Comparison of ENCODE assay signal across 2 cellular contexts in the genomic region with DNA sequence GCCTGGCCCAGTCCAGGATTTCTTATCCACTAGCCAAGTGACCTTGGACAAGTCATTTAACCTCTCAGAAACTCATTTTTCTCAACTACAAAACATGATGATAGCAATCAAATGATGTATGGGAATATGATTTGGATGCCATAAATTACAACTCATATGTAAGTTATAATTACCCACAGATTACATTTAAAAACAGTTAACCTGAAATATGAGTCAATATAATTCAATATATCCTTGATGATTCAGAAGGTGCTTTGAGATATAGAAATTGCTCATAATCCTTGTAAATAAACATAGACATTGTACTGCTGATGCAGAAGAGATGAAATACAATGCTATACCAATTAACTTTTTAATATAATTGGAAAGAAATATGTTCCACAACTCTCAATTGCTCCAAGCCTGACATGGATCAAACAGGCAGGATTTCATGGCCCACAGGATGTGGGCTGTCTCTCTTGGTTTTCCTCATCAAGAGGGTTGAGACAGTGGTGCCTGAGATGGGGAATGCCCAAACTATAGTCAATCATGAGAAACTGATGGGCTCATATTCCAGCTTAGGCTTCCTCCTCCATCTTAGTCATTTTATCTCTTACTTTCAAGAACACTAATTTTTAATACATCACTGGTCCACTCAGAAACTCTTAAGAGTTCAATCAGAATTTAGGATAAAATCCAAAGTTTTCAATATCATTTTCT.
TF ChIP-seq lines count a peak whose summit lies in the region.

No MANE protein-coding gene starts in this region.

TF ChIP-seq in A549, 52 proteins besides CTCF, POLR2A, EP300 and RAD21 (continued from another document):
- TF ChIP-seq, protein P1, sequence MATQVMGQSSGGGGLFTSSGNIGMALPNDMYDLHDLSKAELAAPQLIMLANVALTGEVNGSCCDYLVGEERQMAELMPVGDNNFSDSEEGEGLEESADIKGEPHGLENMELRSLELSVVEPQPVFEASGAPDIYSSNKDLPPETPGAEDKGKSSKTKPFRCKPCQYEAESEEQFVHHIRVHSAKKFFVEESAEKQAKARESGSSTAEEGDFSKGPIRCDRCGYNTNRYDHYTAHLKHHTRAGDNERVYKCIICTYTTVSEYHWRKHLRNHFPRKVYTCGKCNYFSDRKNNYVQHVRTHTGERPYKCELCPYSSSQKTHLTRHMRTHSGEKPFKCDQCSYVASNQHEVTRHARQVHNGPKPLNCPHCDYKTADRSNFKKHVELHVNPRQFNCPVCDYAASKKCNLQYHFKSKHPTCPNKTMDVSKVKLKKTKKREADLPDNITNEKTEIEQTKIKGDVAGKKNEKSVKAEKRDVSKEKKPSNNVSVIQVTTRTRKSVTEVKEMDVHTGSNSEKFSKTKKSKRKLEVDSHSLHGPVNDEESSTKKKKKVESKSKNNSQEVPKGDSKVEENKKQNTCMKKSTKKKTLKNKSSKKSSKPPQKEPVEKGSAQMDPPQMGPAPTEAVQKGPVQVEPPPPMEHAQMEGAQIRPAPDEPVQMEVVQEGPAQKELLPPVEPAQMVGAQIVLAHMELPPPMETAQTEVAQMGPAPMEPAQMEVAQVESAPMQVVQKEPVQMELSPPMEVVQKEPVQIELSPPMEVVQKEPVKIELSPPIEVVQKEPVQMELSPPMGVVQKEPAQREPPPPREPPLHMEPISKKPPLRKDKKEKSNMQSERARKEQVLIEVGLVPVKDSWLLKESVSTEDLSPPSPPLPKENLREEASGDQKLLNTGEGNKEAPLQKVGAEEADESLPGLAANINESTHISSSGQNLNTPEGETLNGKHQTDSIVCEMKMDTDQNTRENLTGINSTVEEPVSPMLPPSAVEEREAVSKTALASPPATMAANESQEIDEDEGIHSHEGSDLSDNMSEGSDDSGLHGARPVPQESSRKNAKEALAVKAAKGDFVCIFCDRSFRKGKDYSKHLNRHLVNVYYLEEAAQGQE (IDR thresholded peaks at IDR 0.05): peak; percentile 43; the same call in 1 of the 2 replicates

TF ChIP-seq in GM12878, 131 proteins besides CTCF, POLR2A, EP300 and RAD21 (continued from another document):
- no peak for TF ChIP-seq LARP7 (IDR thresholded peaks at IDR 0.05)
- TF ChIP-seq, protein P2, sequence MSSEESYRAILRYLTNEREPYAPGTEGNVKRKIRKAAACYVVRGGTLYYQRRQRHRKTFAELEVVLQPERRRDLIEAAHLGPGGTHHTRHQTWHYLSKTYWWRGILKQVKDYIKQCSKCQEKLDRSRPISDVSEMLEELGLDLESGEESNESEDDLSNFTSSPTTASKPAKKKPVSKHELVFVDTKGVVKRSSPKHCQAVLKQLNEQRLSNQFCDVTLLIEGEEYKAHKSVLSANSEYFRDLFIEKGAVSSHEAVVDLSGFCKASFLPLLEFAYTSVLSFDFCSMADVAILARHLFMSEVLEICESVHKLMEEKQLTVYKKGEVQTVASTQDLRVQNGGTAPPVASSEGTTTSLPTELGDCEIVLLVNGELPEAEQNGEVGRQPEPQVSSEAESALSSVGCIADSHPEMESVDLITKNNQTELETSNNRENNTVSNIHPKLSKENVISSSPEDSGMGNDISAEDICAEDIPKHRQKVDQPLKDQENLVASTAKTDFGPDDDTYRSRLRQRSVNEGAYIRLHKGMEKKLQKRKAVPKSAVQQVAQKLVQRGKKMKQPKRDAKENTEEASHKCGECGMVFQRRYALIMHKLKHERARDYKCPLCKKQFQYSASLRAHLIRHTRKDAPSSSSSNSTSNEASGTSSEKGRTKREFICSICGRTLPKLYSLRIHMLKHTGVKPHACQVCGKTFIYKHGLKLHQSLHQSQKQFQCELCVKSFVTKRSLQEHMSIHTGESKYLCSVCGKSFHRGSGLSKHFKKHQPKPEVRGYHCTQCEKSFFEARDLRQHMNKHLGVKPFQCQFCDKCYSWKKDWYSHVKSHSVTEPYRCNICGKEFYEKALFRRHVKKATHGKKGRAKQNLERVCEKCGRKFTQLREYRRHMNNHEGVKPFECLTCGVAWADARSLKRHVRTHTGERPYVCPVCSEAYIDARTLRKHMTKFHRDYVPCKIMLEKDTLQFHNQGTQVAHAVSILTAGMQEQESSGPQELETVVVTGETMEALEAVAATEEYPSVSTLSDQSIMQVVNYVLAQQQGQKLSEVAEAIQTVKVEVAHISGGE (CRISPR knock-in tag; IDR thresholded peaks at IDR 0.05): no peak
- no peak for TF ChIP-seq ESRRA (IDR thresholded peaks at IDR 0.05; ENCODE audit: low read length)
- TF ChIP-seq, protein P3, sequence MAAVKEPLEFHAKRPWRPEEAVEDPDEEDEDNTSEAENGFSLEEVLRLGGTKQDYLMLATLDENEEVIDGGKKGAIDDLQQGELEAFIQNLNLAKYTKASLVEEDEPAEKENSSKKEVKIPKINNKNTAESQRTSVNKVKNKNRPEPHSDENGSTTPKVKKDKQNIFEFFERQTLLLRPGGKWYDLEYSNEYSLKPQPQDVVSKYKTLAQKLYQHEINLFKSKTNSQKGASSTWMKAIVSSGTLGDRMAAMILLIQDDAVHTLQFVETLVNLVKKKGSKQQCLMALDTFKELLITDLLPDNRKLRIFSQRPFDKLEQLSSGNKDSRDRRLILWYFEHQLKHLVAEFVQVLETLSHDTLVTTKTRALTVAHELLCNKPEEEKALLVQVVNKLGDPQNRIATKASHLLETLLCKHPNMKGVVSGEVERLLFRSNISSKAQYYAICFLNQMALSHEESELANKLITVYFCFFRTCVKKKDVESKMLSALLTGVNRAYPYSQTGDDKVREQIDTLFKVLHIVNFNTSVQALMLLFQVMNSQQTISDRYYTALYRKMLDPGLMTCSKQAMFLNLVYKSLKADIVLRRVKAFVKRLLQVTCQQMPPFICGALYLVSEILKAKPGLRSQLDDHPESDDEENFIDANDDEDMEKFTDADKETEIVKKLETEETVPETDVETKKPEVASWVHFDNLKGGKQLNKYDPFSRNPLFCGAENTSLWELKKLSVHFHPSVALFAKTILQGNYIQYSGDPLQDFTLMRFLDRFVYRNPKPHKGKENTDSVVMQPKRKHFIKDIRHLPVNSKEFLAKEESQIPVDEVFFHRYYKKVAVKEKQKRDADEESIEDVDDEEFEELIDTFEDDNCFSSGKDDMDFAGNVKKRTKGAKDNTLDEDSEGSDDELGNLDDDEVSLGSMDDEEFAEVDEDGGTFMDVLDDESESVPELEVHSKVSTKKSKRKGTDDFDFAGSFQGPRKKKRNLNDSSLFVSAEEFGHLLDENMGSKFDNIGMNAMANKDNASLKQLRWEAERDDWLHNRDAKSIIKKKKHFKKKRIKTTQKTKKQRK (IDR thresholded peaks at IDR 0.05; ENCODE audit: low read depth, low read length): no peak
- TF ChIP-seq, protein P4, sequence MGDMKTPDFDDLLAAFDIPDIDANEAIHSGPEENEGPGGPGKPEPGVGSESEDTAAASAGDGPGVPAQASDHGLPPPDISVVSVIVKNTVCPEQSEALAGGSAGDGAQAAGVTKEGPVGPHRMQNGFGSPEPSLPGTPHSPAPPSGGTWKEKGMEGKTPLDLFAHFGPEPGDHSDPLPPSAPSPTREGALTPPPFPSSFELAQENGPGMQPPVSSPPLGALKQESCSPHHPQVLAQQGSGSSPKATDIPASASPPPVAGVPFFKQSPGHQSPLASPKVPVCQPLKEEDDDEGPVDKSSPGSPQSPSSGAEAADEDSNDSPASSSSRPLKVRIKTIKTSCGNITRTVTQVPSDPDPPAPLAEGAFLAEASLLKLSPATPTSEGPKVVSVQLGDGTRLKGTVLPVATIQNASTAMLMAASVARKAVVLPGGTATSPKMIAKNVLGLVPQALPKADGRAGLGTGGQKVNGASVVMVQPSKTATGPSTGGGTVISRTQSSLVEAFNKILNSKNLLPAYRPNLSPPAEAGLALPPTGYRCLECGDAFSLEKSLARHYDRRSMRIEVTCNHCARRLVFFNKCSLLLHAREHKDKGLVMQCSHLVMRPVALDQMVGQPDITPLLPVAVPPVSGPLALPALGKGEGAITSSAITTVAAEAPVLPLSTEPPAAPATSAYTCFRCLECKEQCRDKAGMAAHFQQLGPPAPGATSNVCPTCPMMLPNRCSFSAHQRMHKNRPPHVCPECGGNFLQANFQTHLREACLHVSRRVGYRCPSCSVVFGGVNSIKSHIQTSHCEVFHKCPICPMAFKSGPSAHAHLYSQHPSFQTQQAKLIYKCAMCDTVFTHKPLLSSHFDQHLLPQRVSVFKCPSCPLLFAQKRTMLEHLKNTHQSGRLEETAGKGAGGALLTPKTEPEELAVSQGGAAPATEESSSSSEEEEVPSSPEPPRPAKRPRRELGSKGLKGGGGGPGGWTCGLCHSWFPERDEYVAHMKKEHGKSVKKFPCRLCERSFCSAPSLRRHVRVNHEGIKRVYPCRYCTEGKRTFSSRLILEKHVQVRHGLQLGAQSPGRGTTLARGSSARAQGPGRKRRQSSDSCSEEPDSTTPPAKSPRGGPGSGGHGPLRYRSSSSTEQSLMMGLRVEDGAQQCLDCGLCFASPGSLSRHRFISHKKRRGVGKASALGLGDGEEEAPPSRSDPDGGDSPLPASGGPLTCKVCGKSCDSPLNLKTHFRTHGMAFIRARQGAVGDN (IDR thresholded peaks at IDR 0.05): no peak
- no peak for TF ChIP-seq TBL1XR1 (IDR thresholded peaks at IDR 0.05; ENCODE audit: low read depth, low read length)
